In genomic region chr10:104589871-104590270, GRCh38 we compare ENCODE assay signal across 17 cellular contexts. TPM values are rescaled to one million over a fixed set of nuclear protein-coding genes. Genes with fewer than 3 reads are reported as not detected.
A peak's percentile ranks its signal among the peaks of the same experiment; 100 is the strongest.
DNase-seq lines count a peak whose midpoint lies in the region; FAIRE-seq and TF ChIP-seq lines count a peak whose summit lies in the region.
"Had no signal": no experiment of that assay in that cellular context is flagged by ENCODE, and none has a peak within 500 bp of the region (broad histone marks: within the 10 kb centered on the region; RNA-seq: fewer than 3 reads in every experiment).

No MANE protein-coding gene starts in this region.

- no peaks in the 10 kb centered on the region for H3K79me2 ChIP-seq in mammary epithelial cell (ENCODE audit: insufficient read depth, low read length)

- TF ChIP-seq CTCF in mammary epithelial cell (conservative IDR thresholded peaks at IDR 0.05 in 1 of 2, IDR thresholded peaks at IDR 0.05 in 1 of 2; ENCODE audit: extremely low read depth in 1 of 2, insufficient read depth in 1 of 2, low read depth in 1 of 2, low read length in 2 of 2) (no peak), D721Med (IDR thresholded peaks at IDR 0.05; ENCODE audit: insufficient read depth, missing control alignments) (no peak)

- intact Hi-C loops in mammary epithelial cell (cut with micrococcal nuclease): no loop called here

- H3K27ac ChIP-seq in mammary epithelial cell (ENCODE audit: insufficient read depth, low read depth, low read length) (no peak overlapping the region), caudate nucleus (ENCODE audit: low read depth, low read length) (no peak overlapping the region)
- H3K27ac ChIP-seq: uterus had no signal

- no TSS peak for BruUV-seq in mammary epithelial cell (replicated peaks; lab: Mats Ljungman, UMichigan)

- peak overlapping the region; percentile 54 for H2AFZ ChIP-seq in mammary epithelial cell (ENCODE audit: low read depth, low read length)

- CTCF ChIA-PET in mammary epithelial cell (lab: Charles Lee; ENCODE audit: low non-redundant PET): interaction anchor here (0.6 kb wide), 1 partner anchor 33 kb away, joined by 3 read pairs; no protein-coding TSS in a partner anchor

- WGBS in mammary epithelial cell (ENCODE audit: low coverage, missing lambda C conversion rate): 25% methylated on average over 4 of the region's 4 CpGs

- no peaks in the 10 kb centered on the region for H3K9me3 ChIP-seq in mammary epithelial cell (replicated peaks; ENCODE audit: insufficient read depth, low read length)
- H3K9me3 ChIP-seq: uterus had no signal

- H3K27me3 ChIP-seq in mammary epithelial cell (ENCODE audit: insufficient read depth, low read length): no peaks in the 10 kb centered on the region
- H3K27me3 ChIP-seq: uterus had no signal

- no peaks in the 10 kb centered on the region for H4K20me1 ChIP-seq in mammary epithelial cell (ENCODE audit: insufficient read depth, low read length)

- no peak for FAIRE-seq in D721Med (lab: Jason Lieb, UNC)

- in situ Hi-C loops in mammary epithelial cell (cut with MboI; ENCODE audit: low sequenced_read_pairs in 2 of 2): loop anchor here in 1 of 2 donors (25.0 kb wide), 1 partner anchor 303 kb away; no protein-coding TSS in a partner anchor

- H3K36me3 ChIP-seq in mammary epithelial cell (ENCODE audit: insufficient read depth, low read length): no peaks in the 10 kb centered on the region
- H3K36me3 ChIP-seq: uterus had no signal

- H3K4me3 ChIP-seq in mammary epithelial cell (replicated peaks in 1 of 3; ENCODE audit: insufficient read depth in 1 of 3, low read depth in 2 of 3, low read length in 3 of 3): no peak overlapping the region
- H3K4me3 ChIP-seq: uterus had no signal

- H3K4me2 ChIP-seq in mammary epithelial cell (ENCODE audit: insufficient read depth, low read depth, low read length): peak overlapping the region; percentile 22

- DNase-seq in Daoy (ENCODE audit: low read depth): peak; percentile 22
- DNase-seq in NCI-H226: peak; percentile 88
- peak; percentile 70 for DNase-seq in mammary epithelial cell
- DNase-seq in kidney glomerular epithelial cell (lab: John Stamatoyannopoulos, UW): peak; percentile 35
- DNase-seq in NCI-H1436 (lab: John Stamatoyannopoulos, UW): no peak
- DNase-seq in caudate nucleus (lab: John Stamatoyannopoulos, UW): no peak
- no peak for DNase-seq in ecto neural progenitor cell (ENCODE audit: low spot score)
- no peak for DNase-seq in D721Med (ENCODE audit: insufficient read length, low spot score)
- DNase-seq: aorta; C1 segment of cervical spinal cord; effector CD4-positive, alpha-beta T cell; left ventricle myocardium superior; NCI-H446; nephron progenitor cell; right cardiac atrium; stimulated activated CD4-positive, alpha-beta T cell treated with anti-CD3 and anti-CD28 coated beads, Interleukin-4, amount 100 ng/mL, for 4 hours; uterus had no signal

- H3K4me1 ChIP-seq in mammary epithelial cell (ENCODE audit: insufficient read depth, low read length): peaks cover 19% of the 10 kb centered on the region
- H3K4me1 ChIP-seq: uterus had no signal

- H3K9ac ChIP-seq in mammary epithelial cell (ENCODE audit: insufficient read depth, low read length): no peak overlapping the region

- dilution Hi-C loops in mammary epithelial cell (cut with HindIII; ENCODE audit: low sequenced_read_pairs): loop anchor here (25.0 kb wide), 1 partner anchor 178 kb away; no protein-coding TSS in a partner anchor

RNA-seq across cellular contexts. Expression of gene SORCS3, which starts 51.2 kb away (rescaled TPM):
- not detected in 2 replicates for total RNA-seq in Daoy (2014; rRNA removed; shearing (Covaris generic))
- not detected for total RNA-seq in mammary epithelial cell
- not detected for polyA plus RNA-seq in mammary epithelial cell
- not detected for polyA minus RNA-seq in mammary epithelial cell
- polyA plus RNA-seq: aorta had no signal

Comparison
In these comparisons a context has a peak if more than half of its experiments do, and no peak if none do; other contexts are left out.
1. DNase-seq: peak in Daoy (single experiment), NCI-H226 (single experiment), mammary epithelial cell (single experiment) and kidney glomerular epithelial cell (single experiment); none in NCI-H1436 (single experiment), caudate nucleus (0 of 61), ecto neural progenitor cell (single experiment) and D721Med (single experiment).